Comparison of ENCODE assay signal across 3 cellular contexts in genomic region chr4:154439224-154439623, GRCh38.
TF ChIP-seq lines count a peak whose summit lies in the region.

No MANE protein-coding gene starts in this region.

TF ChIP-seq in HepG2, 621 proteins besides CTCF, POLR2A, EP300 and RAD21:
- no peak for TF ChIP-seq ZNF609 (CRISPR knock-in tag; IDR thresholded peaks at IDR 0.05; ENCODE audit: borderline replicate concordance)
- TF ChIP-seq LCORL (IDR thresholded peaks at IDR 0.05): peak; percentile 57; the same call in 1 of the 2 replicates
- TF ChIP-seq LCORL (CRISPR knock-in tag; IDR thresholded peaks at IDR 0.05): no peak
- TF ChIP-seq ZNF446 (CRISPR knock-in tag; IDR thresholded peaks at IDR 0.05): no peak

TF ChIP-seq in Ishikawa, 13 proteins besides CTCF, POLR2A, EP300 and RAD21:
- TF ChIP-seq FOXM1 (IDR thresholded peaks at IDR 0.05; ENCODE audit: borderline replicate concordance, low read depth) (no peak), NFIC (IDR thresholded peaks at IDR 0.05) (peak; percentile 53; the same call in 1 of the 2 replicates)

TF ChIP-seq in K562, 482 proteins besides CTCF, POLR2A, EP300 and RAD21:
- TF ChIP-seq ZC3H8 (IDR thresholded peaks at IDR 0.05) (no peak), CEBPB (tag; IDR thresholded peaks at IDR 0.05) (peak; percentile 50; the same call in 1 of the 2 replicates), NR1H2 (CRISPR knock-in tag; IDR thresholded peaks at IDR 0.05) (no peak), NFIX (CRISPR knock-in tag; IDR thresholded peaks at IDR 0.05; ENCODE audit: low read depth) (peak; percentile 100), TRIM24 (IDR thresholded peaks at IDR 0.05) (peak in 1 of 2 experiments; percentile 18; a peak in 1 of 4 replicates), SMAD1 (IDR thresholded peaks at IDR 0.05; ENCODE audit: low read depth, low read length, partially characterized antibody) (peak; percentile 85), SREBF2 (CRISPR knock-in tag; IDR thresholded peaks at IDR 0.05) (no peak), CBX1 (IDR thresholded peaks at IDR 0.05; ENCODE audit: low read depth) (no peak), ZFX (CRISPR knock-in tag; IDR thresholded peaks at IDR 0.05) (no peak), NCOA2 (IDR thresholded peaks at IDR 0.05; ENCODE audit: partially characterized antibody in 2 of 2) (peak in 1 of 2 experiments; percentile 64), FOXK2 (conservative IDR thresholded peaks at IDR 0.05 in 1 of 2, IDR thresholded peaks at IDR 0.05 in 1 of 2; ENCODE audit: low read depth in 2 of 2) (no peak), THRAP3 (IDR thresholded peaks at IDR 0.05; ENCODE audit: borderline replicate concordance) (no peak), ZNF324 (CRISPR knock-in tag; IDR thresholded peaks at IDR 0.05) (no peak), CEBPG (CRISPR knock-in tag; IDR thresholded peaks at IDR 0.05) (no peak), CEBPG (tag; conservative IDR thresholded peaks at IDR 0.05 in 1 of 2, IDR thresholded peaks at IDR 0.05 in 1 of 2) (peak in 1 of 2 experiments; percentile 55; a peak in 2 of 4 replicates), NFIC (IDR thresholded peaks at IDR 0.05) (peak; percentile 100)
TF ChIP-seq in K562: peak in this region for 7.
